In genomic region chrY:7017244-7018080, GRCh38 we compare ENCODE assay signal across 24 cellular contexts.
"Had no signal": no experiment of that assay in that cellular context is flagged by ENCODE, and none has a peak within 500 bp of the region (broad histone marks: within the 10 kb centered on the region; RNA-seq: fewer than 3 reads in every experiment).

No MANE protein-coding gene starts in this region.

- H3K36me3 Mint-ChIP-seq: mesothelial cell of epicardium; naive B cell; natural killer cell treated with Interleukin-12 subunit alpha and Interleukin-12 subunit beta and Interleukin-15 and Interleukin-18, amount 100 ng/mL, for 72 hours had no signal

- H3K27ac Mint-ChIP-seq: endodermal cell, mesothelial cell of epicardium, naive B cell had no signal

- DNase-seq: cortex of kidney; effector CD8-positive, alpha-beta T cell; endodermal cell; foreskin keratinocyte; heart left ventricle; kidney; left cardiac atrium; left lung; mesenchymal stem cell; mucosa of descending colon; naive B cell; retina; small intestine; stimulated activated CD4-positive, alpha-beta T cell treated with anti-CD3 and anti-CD28 coated beads, Interleukin-15, amount 100 ng/mL, for 24 hours; stimulated activated CD4-positive, alpha-beta T cell treated with anti-CD3 and anti-CD28 coated beads, Interleukin-4, amount 100 ng/mL, for 1 hour; stimulated activated CD8-positive, alpha-beta memory T cell treated with anti-CD3 and anti-CD28 coated beads, Interleukin-4, amount 100 ng/mL, for 48 hours; stimulated activated naive CD4-positive, alpha-beta T cell treated with Interleukin-2 at 50 U/mL for 16 hours; upper lobe of left lung had no signal

- H3K4me1 Mint-ChIP-seq: endodermal cell, mesothelial cell of epicardium, naive B cell, neural crest cell had no signal

- ATAC-seq: foreskin keratinocyte, gastroesophageal sphincter, heart left ventricle, left cardiac atrium, left lung, mucosa of descending colon, pancreas, right lobe of liver had no signal

- H3K27me3 Mint-ChIP-seq: naive B cell; natural killer cell treated with Interleukin-12 subunit alpha and Interleukin-12 subunit beta and Interleukin-15 and Interleukin-18, amount 100 ng/mL, for 72 hours had no signal

- H3K9me3 Mint-ChIP-seq: endodermal cell; mesothelial cell of epicardium; naive B cell; natural killer cell treated with Interleukin-12 subunit alpha and Interleukin-12 subunit beta and Interleukin-15 and Interleukin-18, amount 100 ng/mL, for 72 hours; neural crest cell had no signal

- H3K4me3 Mint-ChIP-seq: endodermal cell; mesothelial cell of epicardium; naive B cell; natural killer cell treated with Interleukin-12 subunit alpha and Interleukin-12 subunit beta and Interleukin-15 and Interleukin-18, amount 100 ng/mL, for 72 hours; neural crest cell had no signal
